In the genomic region with DNA sequence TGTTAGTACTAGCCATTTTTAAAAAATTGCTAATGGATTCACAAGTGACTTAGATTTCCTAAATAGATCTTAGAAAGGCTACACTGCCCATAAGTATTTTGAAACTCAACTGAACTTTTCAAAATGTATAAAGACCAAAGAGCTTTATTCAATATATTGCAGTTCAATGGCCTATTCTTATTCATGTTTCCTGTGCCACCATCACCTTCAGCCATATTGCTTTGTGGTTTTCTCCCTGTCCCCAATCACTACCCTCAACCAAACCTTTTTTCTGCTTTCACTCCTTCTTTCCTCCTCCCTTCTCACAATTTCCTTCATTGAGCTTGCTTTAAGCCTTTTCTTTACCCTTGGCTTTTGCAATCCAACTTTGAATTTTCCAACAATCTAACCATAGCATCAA, we compare ENCODE assay signal across 26 cellular contexts.
"Had no signal": no experiment of that assay in that cellular context is flagged by ENCODE, and none has a peak within 500 bp of the region (broad histone marks: within the 10 kb centered on the region; RNA-seq: fewer than 3 reads in every experiment).

No MANE protein-coding gene starts in this region.

- H3K9me3 Mint-ChIP-seq: activated CD4-positive, alpha-beta memory T cell treated with anti-CD3 and anti-CD28 coated beads, Interleukin-2, amount 10 ng/mL, durations not matched to agents 7 days and 5 days; activated T-helper 2 cell treated with anti-CD3 and anti-CD28 coated beads, Interferon-gamma antibody, Interleukin-2, Interleukin-4, amounts not matched to agents 10 μg/mL and 5 μg/mL and 100 μg/mL, durations not matched to agents 14 hours and 24 hours and 36 hours; mesothelial cell of epicardium; nephron had no signal

- DNase-seq: activated CD4-positive, alpha-beta memory T cell treated with anti-CD3 and anti-CD28 coated beads, Interleukin-2, amount 10 ng/mL, durations not matched to agents 7 days and 5 days; activated CD4-positive, alpha-beta T cell treated with anti-CD3 and anti-CD28 coated beads for 48 hours; activated CD4-positive, CD25-positive, alpha-beta regulatory T cell; activated naive CD4-positive, alpha-beta T cell; activated T-cell treated with anti-CD3 and anti-CD28 coated beads, Interleukin-2, amount 50 U/mL, for 1 hour; aorta; brain microvascular endothelial cell; caudate nucleus; dermis blood vessel endothelial cell; effector memory CD4-positive, alpha-beta T cell; hippocampal formation; kidney glomerular epithelial cell; left lung; pancreas; psoas muscle; stimulated activated CD4-positive, alpha-beta T cell treated with anti-CD3 and anti-CD28 coated beads, Interleukin-4, amount 100 ng/mL, for 24 hours; stimulated activated naive CD8-positive, alpha-beta T cell treated with anti-CD3 and anti-CD28 coated beads, Interleukin-15, Interleukin-2, amounts not matched to agents 100 U/mL and 50 U/mL, for 24 hours; T-helper 1 cell; tibial artery had no signal

- H3K4me3 ChIP-seq: left lung, lung, pancreas, psoas muscle, right atrium auricular region, tibial artery had no signal

- H3K27ac ChIP-seq: brain microvascular endothelial cell, left lung, neutrophil, pancreas, psoas muscle, right atrium auricular region, tibial artery had no signal

- H3K27me3 ChIP-seq: brain microvascular endothelial cell, left lung, neutrophil, pancreas, right atrium auricular region, tibial artery had no signal

- H3K27ac Mint-ChIP-seq: activated CD4-positive, alpha-beta memory T cell treated with anti-CD3 and anti-CD28 coated beads, Interleukin-2, amount 10 ng/mL, durations not matched to agents 7 days and 5 days; activated T-helper 2 cell treated with anti-CD3 and anti-CD28 coated beads, Interferon-gamma antibody, Interleukin-2, Interleukin-4, amounts not matched to agents 10 μg/mL and 5 μg/mL and 100 μg/mL, durations not matched to agents 14 hours and 24 hours and 36 hours; mesothelial cell of epicardium; nephron had no signal

- H3K27me3 Mint-ChIP-seq: activated CD4-positive, alpha-beta memory T cell treated with anti-CD3 and anti-CD28 coated beads, Interleukin-2, amount 10 ng/mL, durations not matched to agents 7 days and 5 days had no signal

- H3K4me3 Mint-ChIP-seq: activated CD4-positive, alpha-beta memory T cell treated with anti-CD3 and anti-CD28 coated beads, Interleukin-2, amount 10 ng/mL, durations not matched to agents 7 days and 5 days; mesothelial cell of epicardium; nephron had no signal

- ATAC-seq: esophagus mucosa; left lung; pancreas; psoas muscle; stimulated activated naive CD8-positive, alpha-beta T cell treated with anti-CD3 and anti-CD28 coated beads, Interleukin-15, Interleukin-2, amounts not matched to agents 100 U/mL and 50 U/mL, for 24 hours had no signal

- H3K4me1 ChIP-seq: left lung, pancreas, psoas muscle, right atrium auricular region, tibial artery had no signal

- H3K9me3 ChIP-seq: left lung, neutrophil, pancreas, psoas muscle, right atrium auricular region, tibial artery had no signal

- H3K36me3 ChIP-seq: pancreas had no signal

- H3K4me1 Mint-ChIP-seq: nephron had no signal
